Comparison of ENCODE assay signal across 1 cellular context in the genomic region with DNA sequence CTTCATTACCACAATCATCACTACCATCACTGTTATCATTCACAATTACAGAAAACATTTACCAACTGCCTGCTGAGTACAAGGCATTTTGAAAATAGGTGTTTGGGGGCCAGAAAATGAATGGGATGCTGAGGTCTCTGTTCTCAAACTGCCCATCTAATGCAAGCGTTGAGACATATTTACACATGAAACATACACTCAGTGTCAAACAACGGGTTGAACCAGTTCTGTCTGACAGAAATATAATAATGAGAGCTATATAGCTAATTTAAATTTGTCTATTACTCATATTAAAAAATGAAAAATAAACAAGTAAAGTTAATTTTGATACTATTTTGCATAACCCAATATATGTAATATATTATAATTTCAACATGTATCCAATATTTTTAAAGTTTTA.
TF ChIP-seq lines count a peak whose summit lies in the region.

No MANE protein-coding gene starts in this region.

TF ChIP-seq in liver, 16 proteins besides CTCF, POLR2A, EP300 and RAD21 (continued from another document):
- TF ChIP-seq, protein P1, sequence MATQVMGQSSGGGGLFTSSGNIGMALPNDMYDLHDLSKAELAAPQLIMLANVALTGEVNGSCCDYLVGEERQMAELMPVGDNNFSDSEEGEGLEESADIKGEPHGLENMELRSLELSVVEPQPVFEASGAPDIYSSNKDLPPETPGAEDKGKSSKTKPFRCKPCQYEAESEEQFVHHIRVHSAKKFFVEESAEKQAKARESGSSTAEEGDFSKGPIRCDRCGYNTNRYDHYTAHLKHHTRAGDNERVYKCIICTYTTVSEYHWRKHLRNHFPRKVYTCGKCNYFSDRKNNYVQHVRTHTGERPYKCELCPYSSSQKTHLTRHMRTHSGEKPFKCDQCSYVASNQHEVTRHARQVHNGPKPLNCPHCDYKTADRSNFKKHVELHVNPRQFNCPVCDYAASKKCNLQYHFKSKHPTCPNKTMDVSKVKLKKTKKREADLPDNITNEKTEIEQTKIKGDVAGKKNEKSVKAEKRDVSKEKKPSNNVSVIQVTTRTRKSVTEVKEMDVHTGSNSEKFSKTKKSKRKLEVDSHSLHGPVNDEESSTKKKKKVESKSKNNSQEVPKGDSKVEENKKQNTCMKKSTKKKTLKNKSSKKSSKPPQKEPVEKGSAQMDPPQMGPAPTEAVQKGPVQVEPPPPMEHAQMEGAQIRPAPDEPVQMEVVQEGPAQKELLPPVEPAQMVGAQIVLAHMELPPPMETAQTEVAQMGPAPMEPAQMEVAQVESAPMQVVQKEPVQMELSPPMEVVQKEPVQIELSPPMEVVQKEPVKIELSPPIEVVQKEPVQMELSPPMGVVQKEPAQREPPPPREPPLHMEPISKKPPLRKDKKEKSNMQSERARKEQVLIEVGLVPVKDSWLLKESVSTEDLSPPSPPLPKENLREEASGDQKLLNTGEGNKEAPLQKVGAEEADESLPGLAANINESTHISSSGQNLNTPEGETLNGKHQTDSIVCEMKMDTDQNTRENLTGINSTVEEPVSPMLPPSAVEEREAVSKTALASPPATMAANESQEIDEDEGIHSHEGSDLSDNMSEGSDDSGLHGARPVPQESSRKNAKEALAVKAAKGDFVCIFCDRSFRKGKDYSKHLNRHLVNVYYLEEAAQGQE (IDR thresholded peaks at IDR 0.05) = no peak
- no peak for TF ChIP-seq RXRA (IDR thresholded peaks at IDR 0.05)
